ENCODE assay signal across 28 cellular contexts in the genomic region with DNA sequence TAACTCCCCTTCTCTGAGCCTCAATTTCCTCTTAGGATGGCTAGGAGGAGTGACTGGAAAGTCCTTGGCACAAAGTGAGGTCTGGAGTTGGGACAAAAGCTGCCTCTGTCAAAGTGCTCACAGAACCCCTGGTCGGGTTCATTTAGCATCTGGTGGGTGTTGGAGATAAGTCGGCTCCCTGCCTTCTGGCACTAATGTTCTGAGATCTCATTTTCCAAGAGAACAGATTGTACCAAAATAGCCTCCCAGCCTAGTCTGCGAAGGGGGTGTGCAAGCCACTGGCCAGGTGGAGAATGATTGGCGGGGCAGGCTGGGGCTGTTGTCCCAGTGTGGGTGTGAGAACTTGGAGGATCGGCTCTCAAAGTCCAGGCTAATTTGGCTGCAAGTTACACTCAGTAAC. TPM values are rescaled to one million over a fixed set of nuclear protein-coding genes. Genes with fewer than 3 reads are reported as not detected.
DNase-seq lines count a peak whose midpoint lies in the region; ATAC-seq and TF ChIP-seq lines count a peak whose summit lies in the region.
"Had no signal": no experiment of that assay in that cellular context is flagged by ENCODE, and none has a peak within 500 bp of the region (broad histone marks: within the 10 kb centered on the region; RNA-seq: fewer than 3 reads in every experiment).

No MANE protein-coding gene starts in this region.

- H3K4me3 ChIP-seq in right atrium auricular region = no peak overlapping the region
- H3K4me3 ChIP-seq in fibroblast of the aortic adventitia (ENCODE audit: low read depth, low read length) = no peak overlapping the region
- no peak overlapping the region for H3K4me3 ChIP-seq in transverse colon
- H3K4me3 ChIP-seq in ascending aorta = no peak overlapping the region
- H3K4me3 ChIP-seq: colonic mucosa, thyroid gland had no signal

- intact Hi-C loops in Right ventricle myocardium inferior (cut with DNase I) (no loop called here), transverse colon (cut with DNase I; ENCODE audit: low total_unique reads) (no loop called here), ascending aorta (cut with DNase I) (no loop called here)

- in situ Hi-C loops in transverse colon (cut with MboI; ENCODE audit: low pct_ligation_motif_present in 1 of 4, low pct_unique_long_range_greater_than_20kb in 1 of 4, low sequenced_read_pairs in 3 of 4) = no loop called here

- H3K27me3 ChIP-seq in right atrium auricular region (no peaks in the 10 kb centered on the region), transverse colon (no peaks in the 10 kb centered on the region), ascending aorta (no peaks in the 10 kb centered on the region)
- H3K27me3 ChIP-seq: colonic mucosa, thyroid gland had no signal

- H3K36me3 ChIP-seq in right atrium auricular region = no peaks in the 10 kb centered on the region
- H3K36me3 ChIP-seq in transverse colon = no peaks in the 10 kb centered on the region
- H3K36me3 ChIP-seq in ascending aorta = no peaks in the 10 kb centered on the region
- H3K36me3 ChIP-seq: colonic mucosa, thyroid gland had no signal

- peaks cover 0 to 17% of the 10 kb centered on the region in 2 donors for H3K4me1 ChIP-seq in right atrium auricular region
- H3K4me1 ChIP-seq in transverse colon = no peaks in the 10 kb centered on the region
- H3K4me1 ChIP-seq in ascending aorta = no peaks in the 10 kb centered on the region
- H3K4me1 ChIP-seq: colonic mucosa, thyroid gland had no signal

- TF ChIP-seq EP300 in transverse colon (IDR thresholded peaks at IDR 0.05; ENCODE audit: low read depth) = no peak

- TF ChIP-seq CTCF in right atrium auricular region (IDR thresholded peaks at IDR 0.05) (no peak), fibroblast of the aortic adventitia (IDR thresholded peaks at IDR 0.05; ENCODE audit: insufficient read depth, low read length) (no peak), transverse colon (IDR thresholded peaks at IDR 0.05) (no peak), ascending aorta (IDR thresholded peaks at IDR 0.05) (no peak)

- DNase-seq in Right ventricle myocardium inferior (ENCODE audit: missing footprints) (peak; percentile 76), right atrium auricular region (ENCODE audit: low spot score) (no peak), fibroblast of the aortic adventitia (ENCODE audit: low read depth) (peak; percentile 30), myocyte (ENCODE audit: low read depth) (peak; percentile 83), transverse colon (peak; percentile 27), NCI-H226 (no peak), NCI-H2107 (lab: John Stamatoyannopoulos, UW) (no peak), ascending aorta (ENCODE audit: low spot score in 2 of 2) (no peak)
- DNase-seq: 8988T; activated B cell treated with CpG ODN at 0.5 μM for 24 hours; activated CD4-positive, alpha-beta T cell treated with anti-CD3 and anti-CD28 coated beads, Interleukin-2, amount 50 U/mL, for 48 hours; activated naive CD4-positive, alpha-beta T cell treated with anti-CD3 and anti-CD28 coated beads, Interleukin-2, amount 50 U/mL, for 16 hours; colonic mucosa; effector memory CD4-positive, alpha-beta T cell; erythroblast; foreskin melanocyte; HCEC 1CT; KBM-7; MM.1S; NCI-H1417; PC-3; SHP77 treated with DMSO at 0.1 percent for 48 hours; stimulated activated naive CD8-positive, alpha-beta T cell treated with anti-CD3 and anti-CD28 coated beads, Interleukin-15, amount 100 ng/mL, for 72 hours; T1000 had no signal

- TF ChIP-seq POLR2A in transverse colon (IDR thresholded peaks at IDR 0.05) = no peak

- ATAC-seq in Right ventricle myocardium inferior = peak; percentile 83
- ATAC-seq: PC-3; stimulated activated naive CD8-positive, alpha-beta T cell treated with anti-CD3 and anti-CD28 coated beads, Interleukin-15, amount 100 ng/mL, for 72 hours had no signal

- no peak overlapping the region for H3K27ac ChIP-seq in right atrium auricular region
- no peak overlapping the region for H3K27ac ChIP-seq in transverse colon
- H3K27ac ChIP-seq in ascending aorta = no peak overlapping the region
- H3K27ac ChIP-seq: colonic mucosa, thyroid gland had no signal

- no peaks in the 10 kb centered on the region for H3K9me3 ChIP-seq in right atrium auricular region
- no peaks in the 10 kb centered on the region for H3K9me3 ChIP-seq in transverse colon
- no peaks in the 10 kb centered on the region for H3K9me3 ChIP-seq in ascending aorta
- H3K9me3 ChIP-seq: colonic mucosa, thyroid gland had no signal

- 35 to 56% methylated on average over 4 to 5 of the region's 5 CpGs for WGBS in transverse colon (ENCODE audit: low coverage in 1 of 2), 2 donors

RNA-seq across cellular contexts. Expression of a gene that starts 20.7 kb away (rescaled TPM):
- not detected for total RNA-seq in Right ventricle myocardium inferior
- under 1 TPM in 1 of 2 donors, not detected in 1; 0.07 TPM for total RNA-seq in right atrium auricular region
- not detected in 2 replicates for total RNA-seq in fibroblast of the aortic adventitia (ENCODE audit: low replicate concordance)
- total RNA-seq in myocyte = 0.05 TPM in 2 replicates
- 0.01 TPM for polyA plus RNA-seq in myocyte (2012)
- total RNA-seq in transverse colon = under 1 TPM; under 0.01 to 0.64 (median 0.34) TPM
- total RNA-seq in ascending aorta = not detected
- total RNA-seq: HT1080, mononuclear cell had no signal
- polyA plus RNA-seq: liver had no signal

RNA-seq across cellular contexts. Expression of a gene that starts 38.0 kb away (rescaled TPM):
- total RNA-seq in Right ventricle myocardium inferior (42.7 TPM), right atrium auricular region (10 to 100 TPM; 12.1 to 14.5 TPM), fibroblast of the aortic adventitia (ENCODE audit: low replicate concordance) (1.4 and 3.3 TPM in 2 replicates), myocyte (128 and 135 TPM in 2 replicates), transverse colon (1 to 10 TPM in 3 of 4 donors, under 1 TPM in 1; 0.40 to 9.7 (median 5.1) TPM), ascending aorta (0.75 TPM)
- polyA plus RNA-seq in myocyte (2012) = 31.0 TPM

RNA-seq across cellular contexts. Expression of a gene that starts 39.0 kb away (rescaled TPM):
- 30.8 TPM for total RNA-seq in Right ventricle myocardium inferior
- total RNA-seq in right atrium auricular region = 10 to 100 TPM; 50.9 to 56.7 TPM
- 85.2 and 122 TPM in 2 replicates for total RNA-seq in fibroblast of the aortic adventitia (ENCODE audit: low replicate concordance)
- 60.3 and 64.9 TPM in 2 replicates for total RNA-seq in myocyte
- 70.4 TPM for polyA plus RNA-seq in myocyte (2012)
- total RNA-seq in transverse colon = 1,000 to 10,000 TPM in 1 of 4 donors, 100 to 1,000 TPM in 1, 10 to 100 TPM in 2; 28.8 to 1,114 (median 108) TPM
- total RNA-seq in ascending aorta = 16.7 TPM

Comparison
In these comparisons a context has a peak if more than half of its experiments do, and no peak if none do; other contexts are left out.
1. DNase-seq: peak in Right ventricle myocardium inferior (single experiment), fibroblast of the aortic adventitia (single experiment), myocyte (single experiment) and transverse colon (single experiment); none in right atrium auricular region (single experiment), NCI-H226 (single experiment), NCI-H2107 (single experiment) and ascending aorta (0 of 2).